1 cellular context compared by ENCODE assay signal in genomic region chr19:4376991-4377781, GRCh38.
TF ChIP-seq lines count a peak whose summit lies in the region.

No MANE protein-coding gene starts in this region.

TF ChIP-seq in WTC11, 78 proteins besides CTCF, POLR2A, EP300 and RAD21 (continued from another document):
- TF ChIP-seq MXD4 (CRISPR knock-in tag; IDR thresholded peaks at IDR 0.05; ENCODE audit: borderline replicate concordance) (no peak), JUN (CRISPR knock-in tag; IDR thresholded peaks at IDR 0.05) (no peak), NFE2L1 (CRISPR knock-in tag; IDR thresholded peaks at IDR 0.05) (no peak), CDX4 (CRISPR knock-in tag; IDR thresholded peaks at IDR 0.05; ENCODE audit: borderline replicate concordance) (no peak), ETV6 (CRISPR knock-in tag; IDR thresholded peaks at IDR 0.05) (no peak), KAT7 (CRISPR knock-in tag; IDR thresholded peaks at IDR 0.05; ENCODE audit: borderline replicate concordance) (no peak), ZSCAN18 (CRISPR knock-in tag; IDR thresholded peaks at IDR 0.05) (no peak), ELF4 (CRISPR knock-in tag; IDR thresholded peaks at IDR 0.05; ENCODE audit: low read depth) (no peak), SOX15 (CRISPR knock-in tag; IDR thresholded peaks at IDR 0.05) (no peak), CBFB (CRISPR knock-in tag; IDR thresholded peaks at IDR 0.05; ENCODE audit: low read depth) (no peak), TEAD4 (CRISPR knock-in tag; IDR thresholded peaks at IDR 0.05) (no peak)
- TF ChIP-seq, protein P1, sequence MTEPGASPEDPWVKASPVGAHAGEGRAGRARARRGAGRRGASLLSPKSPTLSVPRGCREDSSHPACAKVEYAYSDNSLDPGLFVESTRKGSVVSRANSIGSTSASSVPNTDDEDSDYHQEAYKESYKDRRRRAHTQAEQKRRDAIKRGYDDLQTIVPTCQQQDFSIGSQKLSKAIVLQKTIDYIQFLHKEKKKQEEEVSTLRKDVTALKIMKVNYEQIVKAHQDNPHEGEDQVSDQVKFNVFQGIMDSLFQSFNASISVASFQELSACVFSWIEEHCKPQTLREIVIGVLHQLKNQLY (CRISPR knock-in tag; IDR thresholded peaks at IDR 0.05) = no peak
- TF ChIP-seq, protein P2, sequence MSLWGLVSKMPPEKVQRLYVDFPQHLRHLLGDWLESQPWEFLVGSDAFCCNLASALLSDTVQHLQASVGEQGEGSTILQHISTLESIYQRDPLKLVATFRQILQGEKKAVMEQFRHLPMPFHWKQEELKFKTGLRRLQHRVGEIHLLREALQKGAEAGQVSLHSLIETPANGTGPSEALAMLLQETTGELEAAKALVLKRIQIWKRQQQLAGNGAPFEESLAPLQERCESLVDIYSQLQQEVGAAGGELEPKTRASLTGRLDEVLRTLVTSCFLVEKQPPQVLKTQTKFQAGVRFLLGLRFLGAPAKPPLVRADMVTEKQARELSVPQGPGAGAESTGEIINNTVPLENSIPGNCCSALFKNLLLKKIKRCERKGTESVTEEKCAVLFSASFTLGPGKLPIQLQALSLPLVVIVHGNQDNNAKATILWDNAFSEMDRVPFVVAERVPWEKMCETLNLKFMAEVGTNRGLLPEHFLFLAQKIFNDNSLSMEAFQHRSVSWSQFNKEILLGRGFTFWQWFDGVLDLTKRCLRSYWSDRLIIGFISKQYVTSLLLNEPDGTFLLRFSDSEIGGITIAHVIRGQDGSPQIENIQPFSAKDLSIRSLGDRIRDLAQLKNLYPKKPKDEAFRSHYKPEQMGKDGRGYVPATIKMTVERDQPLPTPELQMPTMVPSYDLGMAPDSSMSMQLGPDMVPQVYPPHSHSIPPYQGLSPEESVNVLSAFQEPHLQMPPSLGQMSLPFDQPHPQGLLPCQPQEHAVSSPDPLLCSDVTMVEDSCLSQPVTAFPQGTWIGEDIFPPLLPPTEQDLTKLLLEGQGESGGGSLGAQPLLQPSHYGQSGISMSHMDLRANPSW (CRISPR knock-in tag; conservative IDR thresholded peaks at IDR 0.05; ENCODE audit: low read depth) = no peak
- TF ChIP-seq, protein P3, sequence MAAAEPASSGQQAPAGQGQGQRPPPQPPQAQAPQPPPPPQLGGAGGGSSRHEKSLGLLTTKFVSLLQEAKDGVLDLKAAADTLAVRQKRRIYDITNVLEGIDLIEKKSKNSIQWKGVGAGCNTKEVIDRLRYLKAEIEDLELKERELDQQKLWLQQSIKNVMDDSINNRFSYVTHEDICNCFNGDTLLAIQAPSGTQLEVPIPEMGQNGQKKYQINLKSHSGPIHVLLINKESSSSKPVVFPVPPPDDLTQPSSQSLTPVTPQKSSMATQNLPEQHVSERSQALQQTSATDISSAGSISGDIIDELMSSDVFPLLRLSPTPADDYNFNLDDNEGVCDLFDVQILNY (CRISPR knock-in tag; IDR thresholded peaks at IDR 0.05) = no peak
- TF ChIP-seq, protein P4, sequence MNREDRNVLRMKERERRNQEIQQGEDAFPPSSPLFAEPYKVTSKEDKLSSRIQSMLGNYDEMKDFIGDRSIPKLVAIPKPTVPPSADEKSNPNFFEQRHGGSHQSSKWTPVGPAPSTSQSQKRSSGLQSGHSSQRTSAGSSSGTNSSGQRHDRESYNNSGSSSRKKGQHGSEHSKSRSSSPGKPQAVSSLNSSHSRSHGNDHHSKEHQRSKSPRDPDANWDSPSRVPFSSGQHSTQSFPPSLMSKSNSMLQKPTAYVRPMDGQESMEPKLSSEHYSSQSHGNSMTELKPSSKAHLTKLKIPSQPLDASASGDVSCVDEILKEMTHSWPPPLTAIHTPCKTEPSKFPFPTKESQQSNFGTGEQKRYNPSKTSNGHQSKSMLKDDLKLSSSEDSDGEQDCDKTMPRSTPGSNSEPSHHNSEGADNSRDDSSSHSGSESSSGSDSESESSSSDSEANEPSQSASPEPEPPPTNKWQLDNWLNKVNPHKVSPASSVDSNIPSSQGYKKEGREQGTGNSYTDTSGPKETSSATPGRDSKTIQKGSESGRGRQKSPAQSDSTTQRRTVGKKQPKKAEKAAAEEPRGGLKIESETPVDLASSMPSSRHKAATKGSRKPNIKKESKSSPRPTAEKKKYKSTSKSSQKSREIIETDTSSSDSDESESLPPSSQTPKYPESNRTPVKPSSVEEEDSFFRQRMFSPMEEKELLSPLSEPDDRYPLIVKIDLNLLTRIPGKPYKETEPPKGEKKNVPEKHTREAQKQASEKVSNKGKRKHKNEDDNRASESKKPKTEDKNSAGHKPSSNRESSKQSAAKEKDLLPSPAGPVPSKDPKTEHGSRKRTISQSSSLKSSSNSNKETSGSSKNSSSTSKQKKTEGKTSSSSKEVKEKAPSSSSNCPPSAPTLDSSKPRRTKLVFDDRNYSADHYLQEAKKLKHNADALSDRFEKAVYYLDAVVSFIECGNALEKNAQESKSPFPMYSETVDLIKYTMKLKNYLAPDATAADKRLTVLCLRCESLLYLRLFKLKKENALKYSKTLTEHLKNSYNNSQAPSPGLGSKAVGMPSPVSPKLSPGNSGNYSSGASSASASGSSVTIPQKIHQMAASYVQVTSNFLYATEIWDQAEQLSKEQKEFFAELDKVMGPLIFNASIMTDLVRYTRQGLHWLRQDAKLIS (CRISPR knock-in tag; IDR thresholded peaks at IDR 0.05; ENCODE audit: borderline replicate concordance) = no peak
